ENCODE assay signal across 8 cellular contexts in genomic region chr19:57560049-57560491, GRCh38.
DNase-seq lines count a peak whose midpoint lies in the region; ATAC-seq lines count a peak whose summit lies in the region.

No MANE protein-coding gene starts in this region.

- peaks cover 7% of the 10 kb centered on the region for H3K4me1 ChIP-seq in iPS-18a (ENCODE audit: control insufficient read depth, low read depth, low read length)

- peak overlapping the region; percentile 88 for H3K4me3 ChIP-seq in iPS-18a (ENCODE audit: low read length)

- no peak overlapping the region for H3K27ac ChIP-seq in iPS-18a (ENCODE audit: low read length)

- peaks cover 36% of the 10 kb centered on the region for H3K4me1 Mint-ChIP-seq in stimulated activated naive CD8-positive, alpha-beta T cell treated with anti-CD3 and anti-CD28 coated beads, Interleukin-15, amount 100 ng/mL, for 72 hours

- peak overlapping the region in 1 of 2 donors; percentile 100 for H3K27ac Mint-ChIP-seq in stimulated activated naive CD8-positive, alpha-beta T cell treated with anti-CD3 and anti-CD28 coated beads, Interleukin-15, amount 100 ng/mL, for 72 hours

- H3K9me3 ChIP-seq in iPS-18a (ENCODE audit: control insufficient read depth, low read depth, low read length) = peaks cover 16% of the 10 kb centered on the region

- DNase-seq in COLO829 (ENCODE audit: low spot score) (peak; percentile 35), amniotic stem cell (lab: John Stamatoyannopoulos, UW) (peak; percentile 15), activated gamma-delta T cell (lab: John Stamatoyannopoulos, UW) (no peak)
- no peak for DNase-seq in stimulated activated naive CD8-positive, alpha-beta T cell treated with anti-CD3 and anti-CD28 coated beads, Interleukin-15, amount 100 ng/mL, for 72 hours

- H3K9ac ChIP-seq in iPS-18a (ENCODE audit: low read length) = no peak overlapping the region

- peaks cover 9% of the 10 kb centered on the region for H3K36me3 ChIP-seq in iPS-18a (ENCODE audit: control insufficient read depth, low read depth, low read length)

- H3K27me3 Mint-ChIP-seq in stimulated activated naive CD8-positive, alpha-beta T cell treated with anti-CD3 and anti-CD28 coated beads, Interleukin-15, amount 100 ng/mL, for 72 hours = no peaks in the 10 kb centered on the region

- peaks cover 21 to 67% of the 10 kb centered on the region in 2 donors for H3K9me3 Mint-ChIP-seq in stimulated activated naive CD8-positive, alpha-beta T cell treated with anti-CD3 and anti-CD28 coated beads, Interleukin-15, amount 100 ng/mL, for 72 hours

- peak overlapping the region; percentile 98 for H3K4me3 Mint-ChIP-seq in stimulated activated naive CD8-positive, alpha-beta T cell treated with anti-CD3 and anti-CD28 coated beads, Interleukin-15, amount 100 ng/mL, for 72 hours

- peak; percentile 15 for ATAC-seq in HG03135 (IDR thresholded peaks at IDR 0.05; ENCODE audit: unreplicated experiment)
- ATAC-seq in stimulated activated naive CD8-positive, alpha-beta T cell treated with anti-CD3 and anti-CD28 coated beads, Interleukin-15, amount 100 ng/mL, for 72 hours = peak; percentile 8
- no peak for ATAC-seq in GM21528 (IDR thresholded peaks at IDR 0.05; ENCODE audit: low FRiP score, unreplicated experiment)
- no peak for ATAC-seq in GM19397 (IDR thresholded peaks at IDR 0.05; ENCODE audit: unreplicated experiment)

- H3K27me3 ChIP-seq in iPS-18a (ENCODE audit: control insufficient read depth, insufficient read depth, low read length) = no peaks in the 10 kb centered on the region

Comparison
In these comparisons a context has a peak if more than half of its experiments do, and no peak if none do; other contexts are left out.
1. DNase-seq: peak in COLO829 (single experiment) and amniotic stem cell (single experiment); none in stimulated activated naive CD8-positive, alpha-beta T cell treated with anti-CD3 and anti-CD28 coated beads, Interleukin-15, amount 100 ng/mL, for 72 hours (0 of 2) and activated gamma-delta T cell (single experiment).
2. ATAC-seq: peak in HG03135 (single experiment) and stimulated activated naive CD8-positive, alpha-beta T cell treated with anti-CD3 and anti-CD28 coated beads, Interleukin-15, amount 100 ng/mL, for 72 hours (single experiment); none in GM21528 (single experiment) and GM19397 (single experiment).